ENCODE assay signal across 25 cellular contexts in genomic region chr6:35083507-35083906, GRCh38. TPM values are rescaled to one million over a fixed set of nuclear protein-coding genes. Genes with fewer than 3 reads are reported as not detected.
DNase-seq lines count a peak whose midpoint lies in the region; ATAC-seq, FAIRE-seq and TF ChIP-seq lines count a peak whose summit lies in the region.
"Had no signal": no experiment of that assay in that cellular context is flagged by ENCODE, and none has a peak within 500 bp of the region (broad histone marks: within the 10 kb centered on the region; RNA-seq: fewer than 3 reads in every experiment).

No MANE protein-coding gene starts in this region.

- no peaks in the 10 kb centered on the region for H4K20me1 ChIP-seq in HepG2 (ENCODE audit: insufficient read depth, low read length)
- H4K20me1 ChIP-seq in osteoblast (ENCODE audit: insufficient read depth, low read length) = no peaks in the 10 kb centered on the region

- H3K4me3 ChIP-seq in right lobe of liver = no peak overlapping the region
- no peak overlapping the region for H3K4me3 ChIP-seq in HepG2 (replicated peaks in 1 of 3; ENCODE audit: insufficient read depth in 1 of 3, low read depth in 2 of 3, low read length in 3 of 3)
- H3K4me3 ChIP-seq in gastroesophageal sphincter = no peak overlapping the region
- no peak overlapping the region for H3K4me3 ChIP-seq in osteoblast (ENCODE audit: insufficient read depth, low read length)
- H3K4me3 ChIP-seq: BLaER1 treated with 17β-estradiol and CSF1 and Interleukin-3, amounts not matched to agents 10 nM and 100 nM; cardiac muscle cell; HAP-1; heart left ventricle; stomach had no signal

- TF ChIP-seq RAD21 in HepG2 (CRISPR knock-in tag; IDR thresholded peaks at IDR 0.05) = no peak

- H3K9me3 ChIP-seq in right lobe of liver (no peaks in the 10 kb centered on the region), HepG2 (ENCODE audit: low read length) (no peaks in the 10 kb centered on the region), gastroesophageal sphincter (no peaks in the 10 kb centered on the region), osteoblast (ENCODE audit: low read depth, low read length) (no peaks in the 10 kb centered on the region)
- H3K9me3 ChIP-seq: BLaER1 treated with 17β-estradiol and CSF1 and Interleukin-3, amounts not matched to agents 10 nM and 100 nM; HAP-1; heart left ventricle; neutrophil; stomach had no signal

- no peaks in the 10 kb centered on the region for H3K27me3 ChIP-seq in right lobe of liver
- H3K27me3 ChIP-seq in HepG2 (ENCODE audit: control insufficient read depth in 1 of 2, insufficient read depth in 2 of 2, low read length in 2 of 2) = no peaks in the 10 kb centered on the region
- no peaks in the 10 kb centered on the region for H3K27me3 ChIP-seq in gastroesophageal sphincter
- H3K27me3 ChIP-seq in osteoblast (ENCODE audit: insufficient read depth, low read length) = no peaks in the 10 kb centered on the region
- H3K27me3 ChIP-seq: BLaER1 treated with 17β-estradiol and CSF1 and Interleukin-3, amounts not matched to agents 10 nM and 100 nM; cardiac muscle cell; heart left ventricle; neutrophil; stomach had no signal

- H3K9ac ChIP-seq in HepG2 (ENCODE audit: insufficient read depth, low read depth, low read length) = no peak overlapping the region
- H3K9ac ChIP-seq: BLaER1 treated with 17β-estradiol and CSF1 and Interleukin-3, amounts not matched to agents 10 nM and 100 nM had no signal

- CTCF ChIA-PET in HepG2 (lab: Yijun Ruan, JAX; ENCODE audit: low intra/inter-chr PET ratio, low total read pairs) = no interaction called here

- no peak for TF ChIP-seq POLR2A in right lobe of liver (IDR thresholded peaks at IDR 0.05)
- no peak for TF ChIP-seq POLR2A in HepG2 (IDR thresholded peaks at IDR 0.05; ENCODE audit: insufficient read depth in 1 of 2, low read depth in 2 of 2, low read length in 2 of 2)
- no peak for TF ChIP-seq POLR2A in gastroesophageal sphincter (IDR thresholded peaks at IDR 0.05)

- H2AFZ ChIP-seq in HepG2 (ENCODE audit: low read length) (no peak overlapping the region), osteoblast (ENCODE audit: low read length) (no peak overlapping the region)

- in situ Hi-C loops in HepG2 (cut with HindIII; ENCODE audit: extremely low pct_ligation_motif_present, low pct_unique_long_range_greater_than_20kb) = no loop called here

- intact Hi-C loops in right lobe of liver (cut with DNase I) = no loop called here
- intact Hi-C loops in HepG2 (cut with micrococcal nuclease; ENCODE audit: unreplicated experiment) = no loop called here

- 60% methylated on average over 1 of the region's 9 CpGs for WGBS in right lobe of liver (ENCODE audit: insufficient coverage, low coverage, low lambda C conversion rate, missing lambda C conversion rate)
- WGBS in HepG2 (ENCODE audit: low lambda C conversion rate) = 96% methylated on average over 9 of the region's 9 CpGs
- 83 to 92% methylated on average over 2 to 6 of the region's 9 CpGs for WGBS in gastroesophageal sphincter (ENCODE audit: low coverage in 1 of 2), 2 donors

- H3K4me2 ChIP-seq in HepG2 (ENCODE audit: low read depth, low read length) (no peak overlapping the region), osteoblast (ENCODE audit: insufficient read depth, low read length) (no peak overlapping the region)
- H3K4me2 ChIP-seq: BLaER1 treated with 17β-estradiol and CSF1 and Interleukin-3, amounts not matched to agents 10 nM and 100 nM had no signal

- TF ChIP-seq CTCF in right lobe of liver (IDR thresholded peaks at IDR 0.05) (no peak), HepG2 (CRISPR knock-in tag; IDR thresholded peaks at IDR 0.05) (no peak), gastroesophageal sphincter (IDR thresholded peaks at IDR 0.05) (no peak), osteoblast (IDR thresholded peaks at IDR 0.05; ENCODE audit: extremely low read depth, low read depth, low read length) (no peak)

- BruUV-seq in HepG2 (replicated peaks; lab: Mats Ljungman, UMichigan) = no TSS peak

- TF ChIP-seq EP300 in HepG2 (IDR thresholded peaks at IDR 0.05; ENCODE audit: low read depth in 2 of 2, low read length in 2 of 2) = no peak
- no peak for TF ChIP-seq EP300 in HepG2 (CRISPR knock-in tag; IDR thresholded peaks at IDR 0.05; ENCODE audit: borderline replicate concordance)
- TF ChIP-seq EP300 in gastroesophageal sphincter (IDR thresholded peaks at IDR 0.05) = no peak

- H3K4me1 ChIP-seq in right lobe of liver (peaks cover 0 to 5% (median 2%) of the 10 kb centered on the region in 4 donors), HepG2 (ENCODE audit: insufficient read depth, low read length) (no peaks in the 10 kb centered on the region), gastroesophageal sphincter (peaks cover 0 to 83% (median 14%) of the 10 kb centered on the region in 3 donors), osteoblast (ENCODE audit: insufficient read depth, low read length) (no peaks in the 10 kb centered on the region)
- H3K4me1 ChIP-seq: HAP-1 had no signal

- FAIRE-seq in HepG2 (lab: Jason Lieb, UNC) = no peak
- FAIRE-seq: urothelium cell line had no signal

- H3K79me2 ChIP-seq in HepG2 (ENCODE audit: insufficient read depth, low read length) (no peaks in the 10 kb centered on the region), osteoblast (ENCODE audit: insufficient read depth, low read length) (no peaks in the 10 kb centered on the region)

- POLR2A ChIA-PET in HepG2 (lab: Yijun Ruan, JAX) = no interaction called here

- H3K27ac ChIP-seq in right lobe of liver (no peak overlapping the region), HepG2 (ENCODE audit: extremely low read length, insufficient read depth, low read length) (no peak overlapping the region), gastroesophageal sphincter (peak overlapping the region in 3 of 4 donors; percentile 38 to 72 (median 68)), osteoblast (ENCODE audit: low read depth, low read length) (no peak overlapping the region)
- H3K27ac ChIP-seq: BLaER1 treated with 17β-estradiol and CSF1 and Interleukin-3, amounts not matched to agents 10 nM and 100 nM; cardiac muscle cell; neutrophil; WERI-Rb-1 had no signal

- no peak for ATAC-seq in right lobe of liver
- no peak for ATAC-seq in HepG2
- no peak for ATAC-seq in gastroesophageal sphincter

- peaks cover 0 to 61% (median 16%) of the 10 kb centered on the region in 4 donors for H3K36me3 ChIP-seq in right lobe of liver
- peaks cover 25 to 39% of the 10 kb centered on the region in 2 experiments for H3K36me3 ChIP-seq in HepG2 (replicated peaks in 1 of 2; ENCODE audit: control insufficient read depth in 1 of 2, insufficient read depth in 2 of 2, low read length in 2 of 2)
- peaks cover 0 to 100% of the 10 kb centered on the region in 2 donors for H3K36me3 ChIP-seq in gastroesophageal sphincter
- peaks cover 14% of the 10 kb centered on the region for H3K36me3 ChIP-seq in osteoblast (ENCODE audit: insufficient read depth, low read length)

- DNase-seq in right lobe of liver (peak in 2 of 3 donors; percentile 3 to 34), HepG2 (ENCODE audit: low spot score) (no peak), osteoblast (ENCODE audit: insufficient read length, low spot score, missing footprints) (peak; percentile 54), NCI-H2171 (lab: John Stamatoyannopoulos, UW) (no peak), anterior cingulate cortex (lab: John Stamatoyannopoulos, UW) (no peak), NCI-H526 treated with DMSO at 0.1 percent for 48 hours (lab: John Stamatoyannopoulos, UW) (no peak), glomerular visceral epithelial cell (ENCODE audit: extremely low spot score) (no peak)
- DNase-seq: ACHN; activated CD4-positive, alpha-beta T cell treated with anti-CD3 and anti-CD28 coated beads, Interleukin-2, amount 50 U/mL, for 48 hours; activated T-cell treated with anti-CD3 and anti-CD28 coated beads for 4 hours; immature natural killer cell; NCI-H1417 treated with DMSO at 0.1 percent for 48 hours; NCI-H510A treated with DMSO at 0.1 percent for 48 hours; stimulated activated CD4-positive, alpha-beta T cell treated with anti-CD3 and anti-CD28 coated beads, Interleukin-12 subunit alpha, Interleukin-12 subunit beta, amount 100 ng/mL, for 4 hours; stomach; WERI-Rb-1 had no signal

TF ChIP-seq in HepG2, 621 proteins besides CTCF, POLR2A, EP300 and RAD21 (continues in another document):
- no peak for TF ChIP-seq EHMT2 (IDR thresholded peaks at IDR 0.05; ENCODE audit: borderline replicate concordance, low read depth, low read length)
- TF ChIP-seq HNF4G (IDR thresholded peaks at IDR 0.05; ENCODE audit: borderline replicate concordance, low read depth, low read length) = no peak
- no peak for TF ChIP-seq HNF4G (CRISPR knock-in tag; IDR thresholded peaks at IDR 0.05; ENCODE audit: borderline replicate concordance, low read depth)
- TF ChIP-seq KDM6A (CRISPR knock-in tag; IDR thresholded peaks at IDR 0.05; ENCODE audit: low read depth) = no peak
- no peak for TF ChIP-seq ZNF317 (CRISPR knock-in tag; IDR thresholded peaks at IDR 0.05)

RNA-seq across cellular contexts. Expression of gene TCP11, which starts 57.6 kb away (rescaled TPM):
- total RNA-seq in right lobe of liver = under 1 TPM in 1 of 6 experiments, not detected in 5; 0.31 TPM
- not detected in 2 replicates for total RNA-seq in HepG2 (2016; rRNA removed; fragmentation: Illumina TruSeq; extraction: Trizol)
- not detected in 2 replicates for total RNA-seq in HepG2 (2016; cell fraction: cytosol; rRNA removed; fragmentation: Illumina TruSeq; extraction: Trizol; ENCODE audit: low read depth)
- total RNA-seq in HepG2 (2016; cell fraction: insoluble cytoplasmic fraction; rRNA removed; fragmentation: Illumina TruSeq; extraction: Trizol) = not detected in 2 replicates
- not detected in 2 replicates for total RNA-seq in HepG2 (2016; cell fraction: membrane; rRNA removed; fragmentation: Illumina TruSeq; extraction: Trizol)
- not detected in 2 replicates for total RNA-seq in HepG2 (2016; cell fraction: nucleus; rRNA removed; fragmentation: Illumina TruSeq; extraction: Trizol)
- polyA plus RNA-seq in HepG2 (2011; rRNA removed) = 0.04 TPM in 1 of 2 replicates, not detected in the other
- polyA plus RNA-seq in HepG2 (2011; cell fraction: cytosol; rRNA removed) = not detected in 2 replicates
- polyA plus RNA-seq in HepG2 (2011; cell fraction: nucleus; rRNA removed) = not detected in 2 replicates
- polyA plus RNA-seq in HepG2 (2012) = not detected in 2 replicates
- not detected in 2 replicates for polyA plus RNA-seq in HepG2 (2016; cell fraction: cytosol; fragmentation: Illumina TruSeq; extraction: Trizol; ENCODE audit: low read depth)
- polyA plus RNA-seq in HepG2 (2016; cell fraction: insoluble cytoplasmic fraction; fragmentation: Illumina TruSeq; extraction: Trizol; ENCODE audit: low read depth) = not detected in 2 replicates
- polyA plus RNA-seq in HepG2 (2016; cell fraction: membrane; fragmentation: Illumina TruSeq; extraction: Trizol; ENCODE audit: low read depth) = not detected in 2 replicates
- polyA plus RNA-seq in HepG2 (2016; cell fraction: nucleus; fragmentation: Illumina TruSeq; extraction: Trizol; ENCODE audit: insufficient read depth, low read depth) = not detected in 2 replicates
- polyA minus RNA-seq in HepG2 (2011; rRNA and poly(A)+ RNA removed; ENCODE audit: low replicate concordance) = not detected in 2 replicates
- polyA minus RNA-seq in HepG2 (2011; cell fraction: cytosol; rRNA and poly(A)+ RNA removed) = not detected in 2 replicates
- not detected in 2 replicates for polyA minus RNA-seq in HepG2 (2011; cell fraction: nucleus; rRNA and poly(A)+ RNA removed)
- total RNA-seq in gastroesophageal sphincter = under 1 TPM in 1 of 4 donors, not detected in 3; 0.77 TPM
- 0.29 and 0.72 TPM in 2 replicates for total RNA-seq in osteoblast
- total RNA-seq: heart left ventricle, mucosa of gallbladder had no signal
- polyA plus RNA-seq: IgD-negative memory B cell, immature natural killer cell had no signal

Comparison
In these comparisons a context has a peak if more than half of its experiments do, and no peak if none do; other contexts are left out.
1. DNase-seq: peak in right lobe of liver (2 of 3) and osteoblast (single experiment); none in HepG2 (single experiment), NCI-H2171 (single experiment), anterior cingulate cortex (0 of 58), NCI-H526 treated with DMSO at 0.1 percent for 48 hours (single experiment) and glomerular visceral epithelial cell (single experiment).
2. H3K27ac ChIP-seq: peak in gastroesophageal sphincter (3 of 4); none in right lobe of liver (0 of 3), HepG2 (single experiment) and osteoblast (single experiment).